In genomic region chr6:46016063-46016608, GRCh38 we compare ENCODE assay signal across 10 cellular contexts. TPM values are rescaled to one million over a fixed set of nuclear protein-coding genes. Genes with fewer than 3 reads are reported as not detected.
DNase-seq lines count a peak whose midpoint lies in the region; ATAC-seq, FAIRE-seq and TF ChIP-seq lines count a peak whose summit lies in the region.
"Had no signal": no experiment of that assay in that cellular context is flagged by ENCODE, and none has a peak within 500 bp of the region (broad histone marks: within the 10 kb centered on the region; RNA-seq: fewer than 3 reads in every experiment).

No MANE protein-coding gene starts in this region.

- no peak for TF ChIP-seq EP300 in GM12878 (IDR thresholded peaks at IDR 0.05; ENCODE audit: borderline replicate concordance in 1 of 2, control insufficient read depth in 1 of 2, low read depth in 2 of 2, low read length in 2 of 2)

- no peak overlapping the region for H3K9ac ChIP-seq in GM12878 (ENCODE audit: control insufficient read depth, insufficient read depth, low read length)

- RAD21 ChIA-PET in GM12878 (lab: Charles Lee; ENCODE audit: unreplicated experiment), result no interaction called here

- no peak for DNase-seq in activated CD8-positive, alpha-beta memory T cell treated with anti-CD3 and anti-CD28 coated beads, Interleukin-2, amount 10 ng/mL, durations not matched to agents 7 days and 5 days
- no peak for DNase-seq in activated CD8-positive, alpha-beta memory T cell treated with anti-CD3 and anti-CD28 coated beads, Interleukin-2, amount 50 U/mL, for 48 hours
- DNase-seq in GM12878 (ENCODE audit: low read depth, low spot score) (no peak), aorta (no peak), D721Med (ENCODE audit: insufficient read length, low spot score) (no peak), NCI-H526 (lab: John Stamatoyannopoulos, UW) (no peak)
- DNase-seq: MV-4-11 had no signal

- CTCF ChIA-PET in activated CD8-positive, alpha-beta memory T cell treated with anti-CD3 and anti-CD28 coated beads, Interleukin-2, amount 10 ng/mL, durations not matched to agents 7 days and 5 days (lab: Charles Lee), result no interaction called here
- CTCF ChIA-PET in GM12878 (lab: Yijun Ruan, JAX), result no interaction called here

- H3K4me1 ChIP-seq in GM12878 (ENCODE audit: control insufficient read depth, insufficient read depth, low read length) (peaks cover 5% of the 10 kb centered on the region), mesodermal cell (ENCODE audit: control insufficient read depth, insufficient read depth, low read length, poor library complexity, severe bottlenecking) (peaks cover 19% of the 10 kb centered on the region), thymus (ENCODE audit: control insufficient read depth, insufficient read depth, low read length) (peaks cover 6% of the 10 kb centered on the region), aorta (ENCODE audit: control insufficient read depth in 1 of 2, insufficient read depth in 2 of 2, low read length in 2 of 2) (no peaks in the 10 kb centered on the region)

- no peak for TF ChIP-seq POLR2A in GM12878 (IDR thresholded peaks at IDR 0.05; ENCODE audit: low read depth, low read length)

- in situ Hi-C loops in GM12878 (cut with MboI), result no loop called here

- FAIRE-seq in GM12878 (lab: Jason Lieb, UNC) (no peak), D721Med (lab: Jason Lieb, UNC) (no peak)

- ATAC-seq in activated CD8-positive, alpha-beta memory T cell treated with anti-CD3 and anti-CD28 coated beads, Interleukin-2, amount 10 ng/mL, durations not matched to agents 7 days and 5 days, result no peak
- ATAC-seq in GM12878 (no peak), aorta (ENCODE audit: low FRiP score) (no peak)

- H3K4me3 ChIP-seq in GM12878 (no peak overlapping the region), mesodermal cell (ENCODE audit: extremely low read depth, insufficient read depth, low read length, poor library complexity, severe bottlenecking) (peak overlapping the region; percentile 34), thymus (ENCODE audit: low read length) (peak overlapping the region; percentile 41), aorta (ENCODE audit: low read length in 2 of 2) (peak overlapping the region in 1 of 2 donors; percentile 1)

- H3K4me2 ChIP-seq in GM12878 (ENCODE audit: control insufficient read depth, insufficient read depth), result peak overlapping the region; percentile 91

- H3K27me3 Mint-ChIP-seq in activated CD8-positive, alpha-beta memory T cell treated with anti-CD3 and anti-CD28 coated beads, Interleukin-2, amount 10 ng/mL, durations not matched to agents 7 days and 5 days, result peaks cover 21% of the 10 kb centered on the region

- no peak overlapping the region for H3K27ac ChIP-seq in GM12878 (ENCODE audit: control insufficient read depth, insufficient read depth)
- no peak overlapping the region for H3K27ac ChIP-seq in mesodermal cell (ENCODE audit: low read depth, low read length, severe bottlenecking)
- no peak overlapping the region for H3K27ac ChIP-seq in thymus (ENCODE audit: low read depth)
- no peak overlapping the region for H3K27ac ChIP-seq in aorta (ENCODE audit: low read depth in 1 of 2, low read length in 2 of 2)

- no peak for TF ChIP-seq RAD21 in GM12878 (IDR thresholded peaks at IDR 0.05; ENCODE audit: insufficient read depth, low read depth, low read length)

- H3K9me3 Mint-ChIP-seq in activated CD8-positive, alpha-beta memory T cell treated with anti-CD3 and anti-CD28 coated beads, Interleukin-2, amount 10 ng/mL, durations not matched to agents 7 days and 5 days (ENCODE audit: low read depth), result no peaks in the 10 kb centered on the region

- peaks cover 43% of the 10 kb centered on the region for H3K4me1 Mint-ChIP-seq in activated CD8-positive, alpha-beta memory T cell treated with anti-CD3 and anti-CD28 coated beads, Interleukin-2, amount 10 ng/mL, durations not matched to agents 7 days and 5 days

- whole genome bisulfite sequencing in GM12878 (ENCODE audit: insufficient coverage, insufficient replicate concordance, low lambda C conversion rate, missing lambda C conversion rate), result 34% methylated on average over 6 of the region's 8 CpGs
- 34% methylated on average over 3 of the region's 8 CpGs; no CpG with 5 or more reads in 1 of the 2 experiments for WGBS in mesodermal cell (ENCODE audit: insufficient coverage in 2 of 2), 2 experiments
- whole genome bisulfite sequencing in thymus, result 59% methylated on average over 8 of the region's 8 CpGs
- WGBS in aorta, 2 donors, result 34 to 47% methylated on average over 8 of the region's 8 CpGs

- peak overlapping the region; percentile 38 for H3K4me3 Mint-ChIP-seq in activated CD8-positive, alpha-beta memory T cell treated with anti-CD3 and anti-CD28 coated beads, Interleukin-2, amount 10 ng/mL, durations not matched to agents 7 days and 5 days

- no peak overlapping the region for H3K27ac Mint-ChIP-seq in activated CD8-positive, alpha-beta memory T cell treated with anti-CD3 and anti-CD28 coated beads, Interleukin-2, amount 10 ng/mL, durations not matched to agents 7 days and 5 days

- SMC1A ChIA-PET in GM12878 (lab: Charles Lee; ENCODE audit: uncharacterized antibody, unreplicated experiment), result no interaction called here

- no peaks in the 10 kb centered on the region; the same call in 1 of the 3 replicates for H3K9me3 ChIP-seq in GM12878 (replicated peaks; ENCODE audit: control insufficient read depth, insufficient read depth, low read length)
- peaks cover 6% of the 10 kb centered on the region for H3K9me3 ChIP-seq in mesodermal cell (ENCODE audit: control insufficient read depth, low read length)
- H3K9me3 ChIP-seq in thymus (ENCODE audit: control insufficient read depth), result peaks cover 1% of the 10 kb centered on the region
- peaks cover 1% of the 10 kb centered on the region for H3K9me3 ChIP-seq in aorta (ENCODE audit: control insufficient read depth, low read length)

- POLR2A ChIA-PET in GM12878 (lab: Charles Lee), result no interaction called here

- H3K79me2 ChIP-seq in GM12878 (ENCODE audit: control insufficient read depth, insufficient read depth, low read length), result no peaks in the 10 kb centered on the region

- H3K36me3 ChIP-seq in GM12878 (ENCODE audit: control insufficient read depth in 2 of 2, insufficient read depth in 2 of 2, low read length in 1 of 2) (no peaks in the 10 kb centered on the region), mesodermal cell (ENCODE audit: control insufficient read depth, insufficient read depth, low read length) (no peaks in the 10 kb centered on the region), thymus (ENCODE audit: control insufficient read depth, insufficient read depth) (no peaks in the 10 kb centered on the region), aorta (ENCODE audit: control insufficient read depth in 1 of 2, insufficient read depth in 2 of 2, low read length in 1 of 2) (no peaks in the 10 kb centered on the region)

- TF ChIP-seq CTCF in GM12878 (IDR thresholded peaks at IDR 0.05 in 2 of 3, conservative IDR thresholded peaks at IDR 0.05 in 1 of 3; ENCODE audit: control insufficient read depth in 2 of 3, extremely low read depth in 1 of 3, insufficient read depth in 1 of 3, low read depth in 3 of 3, low read length in 3 of 3), result no peak
- no peak for TF ChIP-seq CTCF in D721Med (IDR thresholded peaks at IDR 0.05; ENCODE audit: insufficient read depth, missing control alignments)

- H3K27me3 ChIP-seq in GM12878 (replicated peaks in 1 of 2; ENCODE audit: control insufficient read depth in 2 of 2, insufficient read depth in 2 of 2, low read length in 1 of 2) (peaks cover 6 to 27% of the 10 kb centered on the region in 2 experiments), thymus (ENCODE audit: control insufficient read depth, insufficient read depth) (peaks cover 4% of the 10 kb centered on the region), aorta (ENCODE audit: control insufficient read depth in 1 of 2, insufficient read depth in 2 of 2, low read length in 1 of 2) (no peaks in the 10 kb centered on the region)

- no peak overlapping the region for H2AFZ ChIP-seq in GM12878 (ENCODE audit: control insufficient read depth, low read depth, low read length)

- BruUV-seq in GM12878 (replicated peaks; lab: Mats Ljungman, UMichigan), result no TSS peak

- H4K20me1 ChIP-seq in GM12878 (ENCODE audit: control insufficient read depth, insufficient read depth), result no peaks in the 10 kb centered on the region

- intact Hi-C loops in GM12878 (cut with micrococcal nuclease; ENCODE audit: unreplicated experiment), result no loop called here
- intact Hi-C loops in aorta (cut with DNase I), result no loop called here

- peaks cover 2% of the 10 kb centered on the region for H3K36me3 Mint-ChIP-seq in activated CD8-positive, alpha-beta memory T cell treated with anti-CD3 and anti-CD28 coated beads, Interleukin-2, amount 10 ng/mL, durations not matched to agents 7 days and 5 days

TF ChIP-seq in GM12878, 131 proteins besides CTCF, POLR2A, EP300 and RAD21:
- TF ChIP-seq CHD2 (IDR thresholded peaks at IDR 0.05; ENCODE audit: borderline replicate concordance, low read depth, low read length), result no peak
- TF ChIP-seq CBX3 (IDR thresholded peaks at IDR 0.05; ENCODE audit: borderline replicate concordance, low read depth), result no peak
- no peak for TF ChIP-seq ZNF274 (IDR thresholded peaks at IDR 0.05; ENCODE audit: insufficient read depth, insufficient read length)

RNA-seq across cellular contexts. Expression of gene CLIC5, which starts 0.5 kb away (rescaled TPM):
- 1 to 10 TPM; 6.3 to 7.3 TPM for total RNA-seq in activated CD8-positive, alpha-beta memory T cell treated with anti-CD3 and anti-CD28 coated beads, Interleukin-2, amount 10 ng/mL, durations not matched to agents 7 days and 5 days
- 0.17 and 0.40 TPM in 2 replicates for total RNA-seq in GM12878 (2013; cell fraction: nucleolus; rRNA removed)
- not detected in 2 replicates for total RNA-seq in GM12878 (2014; rRNA removed)
- not detected in 2 replicates for total RNA-seq in GM12878 (2014; rRNA removed; fragmentation: Illumina TruSeq; extraction: Trizol)
- not detected in 2 replicates for total RNA-seq in GM12878 (2021)
- polyA plus RNA-seq in GM12878 (2011; ENCODE audit: low read depth), result not detected
- 0.04 and 0.08 TPM in 2 replicates for polyA plus RNA-seq in GM12878 (2011; rRNA removed)
- polyA plus RNA-seq in GM12878 (2011; cell fraction: cytosol; rRNA removed), result not detected in 2 replicates
- 0.01 and 0.13 TPM in 2 replicates for polyA plus RNA-seq in GM12878 (2011; cell fraction: nucleus; rRNA removed)
- polyA plus RNA-seq in GM12878 (2012), result 0.11 TPM in 2 replicates
- polyA plus RNA-seq in GM12878 (2014; fragmentation: Illumina TruSeq; extraction: Trizol), result 0.01 TPM in 1 of 2 replicates, not detected in the other
- under 1 TPM in 1 of 2 experiments, not detected in 1; 0.02 TPM for polyA plus RNA-seq in GM12878 (2014; fragmentation: Nextera tagmentation; extraction: Ambion mirVana)
- 0.01 TPM in 1 of 2 replicates, not detected in the other for polyA plus RNA-seq in GM12878 (2014; rRNA removed)
- not detected for polyA plus RNA-seq in GM12878 (2016; fragmentation: Nextera tagmentation; extraction: Ambion mirVana)
- polyA minus RNA-seq in GM12878 (2011; rRNA and poly(A)+ RNA removed), result not detected in 2 replicates
- polyA minus RNA-seq in GM12878 (2011; cell fraction: cytosol; rRNA and poly(A)+ RNA removed), result not detected in 2 replicates
- polyA minus RNA-seq in GM12878 (2011; cell fraction: nucleus; rRNA and poly(A)+ RNA removed), result not detected in 2 replicates
- 0.59 TPM for polyA plus RNA-seq in mesodermal cell (2013, experiment 1 of 2)
- 0.66 TPM for polyA plus RNA-seq in mesodermal cell (2013, experiment 2 of 2)
- 2.1 TPM for polyA plus RNA-seq in thymus
- 1 to 10 TPM; 3.7 to 9.2 TPM for total RNA-seq in aorta
- polyA plus RNA-seq in aorta, result 1 to 10 TPM in 1 of 2 donors, under 1 TPM in 1; 0.10 to 5.8 TPM
- total RNA-seq: bronchial epithelial cell had no signal
